In the genomic region with DNA sequence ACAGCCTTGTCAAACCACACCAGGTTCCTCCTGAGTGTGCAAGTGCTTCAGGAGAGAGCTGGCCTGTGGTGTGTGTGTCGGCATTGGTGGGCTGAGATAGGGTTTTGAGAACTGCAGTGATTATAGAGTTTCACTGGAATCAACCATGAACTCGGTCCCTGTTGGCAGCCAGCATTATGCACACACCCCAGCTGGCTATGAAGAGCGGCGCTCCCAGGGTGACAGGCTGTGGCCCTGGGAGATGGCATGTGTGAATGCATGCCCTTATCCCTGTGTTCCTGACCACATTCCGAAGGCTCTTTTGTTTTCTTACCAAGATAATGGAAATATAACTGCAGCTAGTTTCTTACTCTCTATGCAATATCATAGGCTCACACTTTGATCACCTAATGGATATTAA, we compare ENCODE assay signal across 22 cellular contexts.
DNase-seq lines count a peak whose midpoint lies in the region; ATAC-seq and TF ChIP-seq lines count a peak whose summit lies in the region.
"Had no signal": no experiment of that assay in that cellular context is flagged by ENCODE, and none has a peak within 500 bp of the region (broad histone marks: within the 10 kb centered on the region; RNA-seq: fewer than 3 reads in every experiment).

No MANE protein-coding gene starts in this region.

- H3K4me3 Mint-ChIP-seq in CD4-positive, alpha-beta memory T cell = peak overlapping the region in 5 of 8 donors; percentile 2 to 81 (median 51)
- H3K4me3 Mint-ChIP-seq in effector memory CD8-positive, alpha-beta T cell = peak overlapping the region; percentile 15 to 25
- H3K4me3 Mint-ChIP-seq: brain; stimulated activated naive B cell treated with anti-CD40 and anti-IgM and Interleukin-4, amounts not matched to agents 10 μg/mL and 1 μg/mL and 100 μg/mL, for 72 hours had no signal

- no peak for ATAC-seq in effector memory CD8-positive, alpha-beta T cell (replicated peaks)
- no peak for ATAC-seq in HG03108 (IDR thresholded peaks at IDR 0.05; ENCODE audit: unreplicated experiment)
- ATAC-seq: gastroesophageal sphincter; stimulated activated naive B cell treated with anti-CD40 and anti-IgM and Interleukin-4, amounts not matched to agents 10 μg/mL and 1 μg/mL and 100 μg/mL, for 72 hours had no signal

- no peaks in the 10 kb centered on the region for H4K20me1 ChIP-seq in BLaER1 treated with 17β-estradiol and CSF1 and Interleukin-3, amounts not matched to agents 10 nM and 100 nM

- CTCF ChIA-PET in CD4-positive, alpha-beta memory T cell (lab: Charles Lee; ENCODE audit: partially characterized antibody) = interaction anchor here (1.2 to 6.0 kb wide), 9 partner anchors 9 to 426 kb away, joined by 4 to 58 read pairs (median 9); a partner anchor contains a TSS

- H3K36me3 ChIP-seq in BLaER1 treated with 17β-estradiol and CSF1 and Interleukin-3, amounts not matched to agents 10 nM and 100 nM = no peaks in the 10 kb centered on the region
- no peaks in the 10 kb centered on the region for H3K36me3 ChIP-seq in CD4-positive, alpha-beta memory T cell (ENCODE audit: insufficient read depth, low read length)
- H3K36me3 ChIP-seq in neutrophil = no peaks in the 10 kb centered on the region

- H3K27me3 ChIP-seq in BLaER1 treated with 17β-estradiol and CSF1 and Interleukin-3, amounts not matched to agents 10 nM and 100 nM = no peaks in the 10 kb centered on the region
- H3K27me3 ChIP-seq in CD4-positive, alpha-beta memory T cell (ENCODE audit: insufficient read depth, low read length) = no peaks in the 10 kb centered on the region
- H3K27me3 ChIP-seq in neutrophil = no peaks in the 10 kb centered on the region
- H3K27me3 ChIP-seq: gastroesophageal sphincter had no signal

- no peaks in the 10 kb centered on the region for H3K27me3 Mint-ChIP-seq in CD4-positive, alpha-beta memory T cell
- no peaks in the 10 kb centered on the region for H3K27me3 Mint-ChIP-seq in effector memory CD8-positive, alpha-beta T cell
- H3K27me3 Mint-ChIP-seq: brain; stimulated activated naive B cell treated with anti-CD40 and anti-IgM and Interleukin-4, amounts not matched to agents 10 μg/mL and 1 μg/mL and 100 μg/mL, for 72 hours had no signal

- peaks cover 22 to 36% (median 30%) of the 10 kb centered on the region in 10 experiments for H3K4me1 ChIP-seq in BLaER1 treated with 17β-estradiol and CSF1 and Interleukin-3, amounts not matched to agents 10 nM and 100 nM
- H3K4me1 ChIP-seq in CD4-positive, alpha-beta memory T cell (ENCODE audit: insufficient read depth, low read length) = peaks cover 61% of the 10 kb centered on the region
- H3K4me1 ChIP-seq in neutrophil (ENCODE audit: control insufficient read depth in 1 of 2, insufficient read depth in 1 of 2, low read depth in 1 of 2, low read length in 1 of 2) = peaks cover 49 to 63% of the 10 kb centered on the region in 2 experiments

- intact Hi-C loops in CD4-positive, alpha-beta memory T cell (cut with micrococcal nuclease) = loop anchor here (2.0 kb wide), 1 partner anchor 89 kb away; no protein-coding TSS in a partner anchor

- no peak overlapping the region for H3K4me3 ChIP-seq in BLaER1 treated with 17β-estradiol and CSF1 and Interleukin-3, amounts not matched to agents 10 nM and 100 nM
- H3K4me3 ChIP-seq in CD4-positive, alpha-beta memory T cell (ENCODE audit: low read length in 2 of 2) = no peak overlapping the region
- H3K4me3 ChIP-seq in neutrophil (ENCODE audit: low read depth in 1 of 2, low read length in 1 of 2) = no peak overlapping the region
- H3K4me3 ChIP-seq: gastroesophageal sphincter, lung, SK-N-MC had no signal

- POLR2A ChIA-PET in CD4-positive, alpha-beta memory T cell (lab: Charles Lee; ENCODE audit: partially characterized antibody) = interaction anchor here (1.3 to 3.8 kb wide), 6 partner anchors 41 to 208 kb away, joined by 4 to 44 read pairs (median 7); no protein-coding TSS in a partner anchor

- no peak for TF ChIP-seq CTCF in neutrophil (IDR thresholded peaks at IDR 0.05)

- H3K27ac Mint-ChIP-seq in CD4-positive, alpha-beta memory T cell = peak overlapping the region; percentile 85 to 98 (median 96)
- peak overlapping the region; percentile 97 to 99 for H3K27ac Mint-ChIP-seq in effector memory CD8-positive, alpha-beta T cell
- H3K27ac Mint-ChIP-seq: stimulated activated naive B cell treated with anti-CD40 and anti-IgM and Interleukin-4, amounts not matched to agents 10 μg/mL and 1 μg/mL and 100 μg/mL, for 72 hours had no signal

- H3K9me3 Mint-ChIP-seq in CD4-positive, alpha-beta memory T cell = peaks cover 0 to 8% (median 0%) of the 10 kb centered on the region in 8 donors
- H3K9me3 Mint-ChIP-seq in effector memory CD8-positive, alpha-beta T cell = peaks cover 0 to 4% of the 10 kb centered on the region in 2 donors

- H3K27ac ChIP-seq in BLaER1 treated with 17β-estradiol and CSF1 and Interleukin-3, amounts not matched to agents 10 nM and 100 nM = peak overlapping the region in 4 of 11 experiments; percentile 10 to 91 (median 86); a peak in 5 of 22 replicates
- peak overlapping the region; percentile 64 for H3K27ac ChIP-seq in CD4-positive, alpha-beta memory T cell (ENCODE audit: low read depth, low read length)
- peak overlapping the region; percentile 99 for H3K27ac ChIP-seq in neutrophil
- H3K27ac ChIP-seq: RWPE1, SK-N-MC had no signal

- peaks cover 59 to 88% (median 70%) of the 10 kb centered on the region in 4 donors for H3K4me1 Mint-ChIP-seq in CD4-positive, alpha-beta memory T cell
- H3K4me1 Mint-ChIP-seq in effector memory CD8-positive, alpha-beta T cell (ENCODE audit: low read depth in 2 of 2) = peaks cover 42 to 55% of the 10 kb centered on the region in 2 donors

- H3K36me3 Mint-ChIP-seq in CD4-positive, alpha-beta memory T cell = no peaks in the 10 kb centered on the region
- H3K36me3 Mint-ChIP-seq in effector memory CD8-positive, alpha-beta T cell (ENCODE audit: insufficient read depth) = peaks cover 4% of the 10 kb centered on the region
- H3K36me3 Mint-ChIP-seq: stimulated activated naive B cell treated with anti-CD40 and anti-IgM and Interleukin-4, amounts not matched to agents 10 μg/mL and 1 μg/mL and 100 μg/mL, for 72 hours had no signal

- H3K9me3 ChIP-seq in BLaER1 treated with 17β-estradiol and CSF1 and Interleukin-3, amounts not matched to agents 10 nM and 100 nM (replicated peaks in 1 of 11) = peaks cover 0 to 20% (median 9%) of the 10 kb centered on the region in 11 experiments; a peak in 12 of 22 replicates
- H3K9me3 ChIP-seq in CD4-positive, alpha-beta memory T cell (ENCODE audit: control insufficient read depth in 1 of 2, low read length in 2 of 2) = no peaks in the 10 kb centered on the region
- H3K9me3 ChIP-seq in neutrophil = no peaks in the 10 kb centered on the region

- H3K4me2 ChIP-seq in BLaER1 treated with 17β-estradiol and CSF1 and Interleukin-3, amounts not matched to agents 10 nM and 100 nM = peak overlapping the region in 9 of 11 experiments; percentile 2 to 84 (median 67); a peak in 9 of 22 replicates

- no peak for DNase-seq in CD4-positive, alpha-beta memory T cell
- no peak for DNase-seq in effector memory CD8-positive, alpha-beta T cell
- DNase-seq in ecto neural progenitor cell (ENCODE audit: low spot score) (no peak), erythroblast (lab: John Stamatoyannopoulos, UW) (no peak)
- DNase-seq: DMS153; effector CD8-positive, alpha-beta T cell; hypothalamus; IMR-90; NCI-H1105; NCI-H1930; NCI-H226; occipital lobe; stimulated activated CD4-positive, alpha-beta T cell treated with anti-CD3 and anti-CD28 coated beads, Interleukin-4, amount 100 ng/mL, for 1 hour; stimulated activated naive B cell treated with anti-CD40 and anti-IgM and Interleukin-4, amounts not matched to agents 10 μg/mL and 1 μg/mL and 100 μg/mL, for 72 hours had no signal

- no peak overlapping the region for H3K9ac ChIP-seq in BLaER1 treated with 17β-estradiol and CSF1 and Interleukin-3, amounts not matched to agents 10 nM and 100 nM

- TF ChIP-seq POLR2A in erythroblast (IDR thresholded peaks at IDR 0.05; ENCODE audit: low read length) = no peak
